Comparison of ENCODE assay signal across 13 cellular contexts in the genomic region with DNA sequence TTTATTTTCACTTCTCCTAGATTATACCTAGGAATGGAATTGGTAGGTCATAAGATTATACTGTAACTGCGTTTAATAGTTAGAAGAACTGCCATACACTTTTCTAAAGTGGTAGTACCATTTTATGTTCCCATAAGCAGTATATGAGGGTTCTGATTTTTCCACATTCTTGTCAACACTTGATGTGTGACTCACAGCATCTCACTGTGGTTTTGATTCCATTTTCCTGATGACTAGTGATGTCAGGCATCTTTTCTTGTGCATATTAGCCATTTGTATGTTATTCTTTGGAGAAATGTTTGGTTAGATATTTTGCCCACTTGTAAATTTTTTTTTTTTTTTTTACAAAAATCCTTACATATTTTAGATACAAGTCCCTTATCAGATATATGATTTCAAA. TPM values are rescaled to one million over a fixed set of nuclear protein-coding genes. Genes with fewer than 3 reads are reported as not detected.
DNase-seq lines count a peak whose midpoint lies in the region; ATAC-seq and TF ChIP-seq lines count a peak whose summit lies in the region.
"Had no signal": no experiment of that assay in that cellular context is flagged by ENCODE, and none has a peak within 500 bp of the region (broad histone marks: within the 10 kb centered on the region; RNA-seq: fewer than 3 reads in every experiment).

No MANE protein-coding gene starts in this region.

- TF ChIP-seq POLR2A in transverse colon (IDR thresholded peaks at IDR 0.05), result no peak

- H3K36me3 ChIP-seq in Loucy (ENCODE audit: insufficient read depth, low read length), result peaks cover 5% of the 10 kb centered on the region; the same call in 1 of the 2 replicates
- H3K36me3 ChIP-seq in mammary epithelial cell (ENCODE audit: insufficient read depth, low read length), result peaks cover 16% of the 10 kb centered on the region
- no peaks in the 10 kb centered on the region for H3K36me3 ChIP-seq in neural cell (ENCODE audit: insufficient read depth, low read length)
- H3K36me3 ChIP-seq in transverse colon, result peaks cover 0 to 21% (median 0%) of the 10 kb centered on the region in 4 donors

- no peak overlapping the region for H3K9ac ChIP-seq in Loucy (ENCODE audit: low read depth, low read length, poor library complexity, severe bottlenecking)
- no peak overlapping the region for H3K9ac ChIP-seq in mammary epithelial cell (ENCODE audit: insufficient read depth, low read length)
- no peak overlapping the region for H3K9ac ChIP-seq in neural cell (ENCODE audit: low read length)

- no peak overlapping the region for H3K27ac ChIP-seq in mammary epithelial cell (ENCODE audit: insufficient read depth, low read depth, low read length)
- H3K27ac ChIP-seq in neural cell (ENCODE audit: low read length), result no peak overlapping the region
- no peak overlapping the region for H3K27ac ChIP-seq in transverse colon
- H3K27ac ChIP-seq: right atrium auricular region, SJCRH30, upper lobe of left lung had no signal

- peaks cover 7% of the 10 kb centered on the region for H4K20me1 ChIP-seq in Loucy (ENCODE audit: insufficient read depth, low read length, poor library complexity, severe bottlenecking)
- H4K20me1 ChIP-seq in mammary epithelial cell (ENCODE audit: insufficient read depth, low read length), result no peaks in the 10 kb centered on the region
- no peaks in the 10 kb centered on the region for H4K20me1 ChIP-seq in neural cell (ENCODE audit: insufficient read depth)

- dilution Hi-C loops in mammary epithelial cell (cut with HindIII; ENCODE audit: low sequenced_read_pairs), result no loop called here

- WGBS in mammary epithelial cell (ENCODE audit: low coverage, missing lambda C conversion rate), result 42% methylated on average over 1 of the region's 1 CpG
- 92 to 100% methylated on average over 1 of the region's 1 CpG for WGBS in transverse colon (ENCODE audit: low coverage in 1 of 2), 2 donors

- no peaks in the 10 kb centered on the region for H3K27me3 ChIP-seq in Loucy (ENCODE audit: insufficient read depth, low read length, poor library complexity, severe bottlenecking)
- H3K27me3 ChIP-seq in mammary epithelial cell (ENCODE audit: insufficient read depth, low read length), result no peaks in the 10 kb centered on the region
- no peaks in the 10 kb centered on the region for H3K27me3 ChIP-seq in neural cell (ENCODE audit: insufficient read depth, low read depth, low read length)
- no peaks in the 10 kb centered on the region for H3K27me3 ChIP-seq in transverse colon
- H3K27me3 ChIP-seq: right atrium auricular region, SJCRH30, upper lobe of left lung had no signal

- no peaks in the 10 kb centered on the region for H3K9me2 ChIP-seq in Loucy (replicated peaks; ENCODE audit: low read depth, low read length)
- H3K9me2 ChIP-seq in neural cell (ENCODE audit: insufficient read depth, low read length), result no peaks in the 10 kb centered on the region

- H3K4me3 ChIP-seq in Loucy (ENCODE audit: low read length, poor library complexity, severe bottlenecking) (no peak overlapping the region), mammary epithelial cell (replicated peaks in 1 of 3; ENCODE audit: insufficient read depth in 1 of 3, low read depth in 2 of 3, low read length in 3 of 3) (no peak overlapping the region), neural cell (ENCODE audit: low read length) (peak overlapping the region; percentile 95), transverse colon (no peak overlapping the region)
- H3K4me3 ChIP-seq: right atrium auricular region, SJCRH30, upper lobe of left lung had no signal

- peaks cover 27% of the 10 kb centered on the region for H3K4me1 ChIP-seq in Loucy (ENCODE audit: insufficient read depth, low read length, poor library complexity, severe bottlenecking)
- H3K4me1 ChIP-seq in mammary epithelial cell (ENCODE audit: insufficient read depth, low read length), result peaks cover 18% of the 10 kb centered on the region
- H3K4me1 ChIP-seq in transverse colon, result peaks cover 7 to 25% (median 13%) of the 10 kb centered on the region in 4 donors

- TF ChIP-seq EP300 in neural cell (conservative IDR thresholded peaks at IDR 0.05; ENCODE audit: poor library complexity, severe bottlenecking), result no peak
- no peak for TF ChIP-seq EP300 in transverse colon (IDR thresholded peaks at IDR 0.05; ENCODE audit: low read depth)

- peak; percentile 93 for DNase-seq in EL
- DNase-seq in mammary epithelial cell, result peak; percentile 88
- no peak for DNase-seq in transverse colon
- no peak for DNase-seq in activated CD8-positive, alpha-beta memory T cell treated with anti-CD3 and anti-CD28 coated beads for 24 hours
- DNase-seq: activated CD4-positive, alpha-beta T cell treated with anti-CD3 and anti-CD28 coated beads for 1 hour; DMS79; NCI-H510A; SJCRH30; upper lobe of left lung had no signal

- peak overlapping the region; percentile 82 for H3K4me2 ChIP-seq in Loucy (ENCODE audit: low read depth, low read length, poor library complexity, severe bottlenecking)
- H3K4me2 ChIP-seq in mammary epithelial cell (ENCODE audit: insufficient read depth, low read depth, low read length), result no peak overlapping the region
- H3K4me2 ChIP-seq in neural cell (ENCODE audit: low read length), result no peak overlapping the region

- H3K79me2 ChIP-seq in Loucy (ENCODE audit: insufficient read depth, low read length) (peaks cover 66% of the 10 kb centered on the region), mammary epithelial cell (ENCODE audit: insufficient read depth, low read length) (peaks cover 62% of the 10 kb centered on the region), neural cell (replicated peaks; ENCODE audit: insufficient read depth, low read length) (peaks cover 18% of the 10 kb centered on the region)

- TF ChIP-seq CTCF in Loucy (conservative IDR thresholded peaks at IDR 0.05; ENCODE audit: low read length), result no peak
- TF ChIP-seq CTCF in mammary epithelial cell (conservative IDR thresholded peaks at IDR 0.05 in 1 of 2, IDR thresholded peaks at IDR 0.05 in 1 of 2; ENCODE audit: extremely low read depth in 1 of 2, insufficient read depth in 1 of 2, low read depth in 1 of 2, low read length in 2 of 2), result no peak
- TF ChIP-seq CTCF in neural cell (IDR thresholded peaks at IDR 0.05; ENCODE audit: poor library complexity, severe bottlenecking), result no peak
- no peak for TF ChIP-seq CTCF in transverse colon (IDR thresholded peaks at IDR 0.05)

- in situ Hi-C loops in mammary epithelial cell (cut with MboI; ENCODE audit: low sequenced_read_pairs in 2 of 2) (no loop called here), transverse colon (cut with MboI; ENCODE audit: low pct_ligation_motif_present in 1 of 4, low pct_unique_long_range_greater_than_20kb in 1 of 4, low sequenced_read_pairs in 3 of 4) (no loop called here)

- no peak for ATAC-seq in GM21825 (IDR thresholded peaks at IDR 0.05; ENCODE audit: unreplicated experiment)

- H2AFZ ChIP-seq in Loucy (ENCODE audit: low read length) (no peak overlapping the region), mammary epithelial cell (ENCODE audit: low read depth, low read length) (no peak overlapping the region), neural cell (ENCODE audit: low read depth, low read length) (no peak overlapping the region)

- TF ChIP-seq RAD21 in neural cell (conservative IDR thresholded peaks at IDR 0.05), result no peak

- intact Hi-C loops in mammary epithelial cell (cut with micrococcal nuclease), result loop anchor here (10.0 kb wide), 1 partner anchor 88 kb away; a partner anchor contains a TSS
- intact Hi-C loops in transverse colon (cut with DNase I; ENCODE audit: low total_unique reads), result loop anchor here (10.0 kb wide), 2 partner anchors 88 to 282 kb away; a partner anchor contains a TSS

- H3K9me3 ChIP-seq in Loucy (ENCODE audit: insufficient read depth, low read depth, low read length) (peaks cover 7% of the 10 kb centered on the region), mammary epithelial cell (replicated peaks; ENCODE audit: insufficient read depth, low read length) (peaks cover 6% of the 10 kb centered on the region), neural cell (ENCODE audit: low read length) (no peaks in the 10 kb centered on the region), transverse colon (no peaks in the 10 kb centered on the region)
- H3K9me3 ChIP-seq: right atrium auricular region, SJCRH30, upper lobe of left lung had no signal

- BruUV-seq in mammary epithelial cell (replicated peaks; lab: Mats Ljungman, UMichigan), result no TSS peak

- H3F3A ChIP-seq in Loucy (ENCODE audit: low read depth) (no peaks in the 10 kb centered on the region), neural cell (ENCODE audit: insufficient read depth, low read length, poor library complexity, severe bottlenecking) (no peaks in the 10 kb centered on the region)

- CTCF ChIA-PET in mammary epithelial cell (lab: Charles Lee; ENCODE audit: low non-redundant PET), result no interaction called here

TF ChIP-seq in neural cell, 6 proteins besides CTCF, POLR2A, EP300 and RAD21 (continues in another document):
- no peak for TF ChIP-seq POLR2AphosphoS5 (IDR thresholded peaks at IDR 0.05)

RNA-seq across cellular contexts. Expression of a gene that starts 2.3 kb away (rescaled TPM):
- 10 to 100 TPM; 22.8 to 25.2 TPM for total RNA-seq in mammary epithelial cell
- polyA plus RNA-seq in mammary epithelial cell, result 7.2 TPM
- 6.8 TPM for polyA minus RNA-seq in mammary epithelial cell
- 17.5 and 20.3 TPM in 2 replicates for polyA plus RNA-seq in neural cell
- polyA minus RNA-seq in neural cell, result 53.1 and 57.6 TPM in 2 replicates
- 10 to 100 TPM in 3 of 4 donors, 1 to 10 TPM in 1; 6.2 to 24.7 (median 19.2) TPM for total RNA-seq in transverse colon

RNA-seq across cellular contexts. Expression of a gene that starts 2.5 kb away (rescaled TPM):
- total RNA-seq in mammary epithelial cell (10 to 100 TPM; 49.7 to 57.0 TPM), transverse colon (10 to 100 TPM in 3 of 4 donors, 1 to 10 TPM in 1; 6.7 to 64.5 (median 22.1) TPM)
- polyA plus RNA-seq in mammary epithelial cell (24.8 TPM), neural cell (5.3 and 13.7 TPM in 2 replicates)
- polyA minus RNA-seq in mammary epithelial cell (82.4 TPM), neural cell (14.9 and 28.5 TPM in 2 replicates)

Comparison
In these comparisons a context has a peak if more than half of its experiments do, and no peak if none do; other contexts are left out.
1. DNase-seq: peak in EL (single experiment) and mammary epithelial cell (single experiment); none in transverse colon (single experiment) and activated CD8-positive, alpha-beta memory T cell treated with anti-CD3 and anti-CD28 coated beads for 24 hours (single experiment).